In the genomic region with DNA sequence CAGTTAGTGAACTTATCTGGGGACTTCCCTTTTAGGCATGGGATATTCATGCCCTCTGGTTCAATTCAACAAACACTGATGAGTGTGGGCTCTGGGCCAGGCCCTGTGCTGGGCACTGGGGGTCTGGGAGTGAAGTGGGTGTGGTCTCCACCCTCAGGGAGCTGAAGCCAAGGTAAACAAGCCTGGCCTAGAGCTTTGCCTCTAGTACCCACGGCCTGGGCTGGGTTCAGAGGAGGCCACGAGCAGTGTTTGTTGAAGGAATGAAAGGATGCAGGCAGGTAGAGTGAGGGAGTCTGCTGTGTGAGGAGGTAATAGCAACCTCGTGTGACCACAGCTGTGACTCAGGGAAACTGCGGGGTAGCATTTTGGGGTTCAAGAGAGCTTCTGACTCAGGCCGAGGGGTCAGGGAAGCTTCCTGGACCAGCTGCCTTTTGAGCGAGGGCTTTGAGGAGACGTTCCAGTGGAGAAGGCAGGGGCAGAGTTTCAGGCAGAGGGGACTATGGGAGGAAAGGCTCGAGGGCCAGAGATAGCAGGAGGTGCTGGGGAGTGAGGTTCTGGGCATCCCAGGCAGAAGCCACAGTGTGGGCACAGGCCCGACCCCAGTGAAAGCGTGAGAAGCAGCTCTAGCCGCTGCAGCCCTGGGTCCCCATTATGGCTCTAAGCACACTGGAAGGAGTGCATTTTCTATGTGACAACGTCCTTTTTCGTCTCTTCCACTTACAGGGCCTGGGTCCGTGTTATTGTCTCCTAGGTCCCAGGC, we compare ENCODE assay signal across 20 cellular contexts. TPM values are rescaled to one million over a fixed set of nuclear protein-coding genes. Genes with fewer than 3 reads are reported as not detected.
A peak's percentile ranks its signal among the peaks of the same experiment; 100 is the strongest.
DNase-seq lines count a peak whose midpoint lies in the region; ATAC-seq, FAIRE-seq and TF ChIP-seq lines count a peak whose summit lies in the region.
"Had no signal": no experiment of that assay in that cellular context is flagged by ENCODE, and none has a peak within 500 bp of the region (broad histone marks: within the 10 kb centered on the region; RNA-seq: fewer than 3 reads in every experiment).

No MANE protein-coding gene starts in this region.

- peaks cover 12 to 56% of the 10 kb centered on the region in 2 experiments for H3K27me3 ChIP-seq in HepG2 (ENCODE audit: control insufficient read depth in 1 of 2, insufficient read depth in 2 of 2, low read length in 2 of 2)
- no peaks in the 10 kb centered on the region for H3K27me3 ChIP-seq in right lobe of liver
- H3K27me3 ChIP-seq in RWPE2 (ENCODE audit: insufficient read depth, poor library complexity, severe bottlenecking): no peaks in the 10 kb centered on the region
- no peaks in the 10 kb centered on the region for H3K27me3 ChIP-seq in neuronal stem cell (ENCODE audit: control insufficient read depth in 3 of 3, insufficient read depth in 3 of 3, low read depth in 1 of 3, low read length in 3 of 3)
- no peaks in the 10 kb centered on the region for H3K27me3 ChIP-seq in CD8-positive, alpha-beta T cell (ENCODE audit: insufficient read depth, low read length)
- no peaks in the 10 kb centered on the region for H3K27me3 ChIP-seq in sigmoid colon

- intact Hi-C loops in HepG2 (cut with micrococcal nuclease; ENCODE audit: unreplicated experiment) (loop anchor here (10.0 kb wide), 1 partner anchor 130 kb away; the partner anchor contains the start of gene PDRG1), right lobe of liver (cut with DNase I) (loop anchor here in 1 of 2 donors (5.0 kb wide), 1 partner anchor 203 kb away; no protein-coding TSS in a partner anchor), sigmoid colon (cut with DNase I) (loop anchor here (5.0 kb wide), 1 partner anchor 268 kb away; no protein-coding TSS in a partner anchor)
- intact Hi-C loops in CD8-positive, alpha-beta T cell (cut with DNase I, micrococcal nuclease): loop anchor here in 1 of 2 experiments (5.0 to 10.0 kb wide), 3 partner anchors 383 to 950 kb away; partner anchors contain the start of genes PLAGL2 and POFUT1

- H2BK15ac ChIP-seq in neuronal stem cell (ENCODE audit: low read length): peak overlapping the region; percentile 60

- H3K9ac ChIP-seq in HepG2 (ENCODE audit: insufficient read depth, low read depth, low read length) (no peak overlapping the region), neuronal stem cell (ENCODE audit: low read depth, low read length, poor library complexity) (no peak overlapping the region)

- 16% methylated on average over 14 of the region's 14 CpGs for WGBS in HepG2 (ENCODE audit: low lambda C conversion rate)
- WGBS in right lobe of liver (ENCODE audit: insufficient coverage, low coverage, low lambda C conversion rate, missing lambda C conversion rate): 20% methylated on average over 3 of the region's 14 CpGs
- WGBS in neuronal stem cell (ENCODE audit: extremely low coverage in 2 of 2, insufficient read length in 2 of 2, insufficient replicate concordance in 1 of 2), 2 donors: no CpG with 5 or more reads among the region's 14 CpGs
- 67 to 79% methylated on average over 14 of the region's 14 CpGs for WGBS in sigmoid colon, 2 donors

- peak overlapping the region; percentile 24 for H2BK12ac ChIP-seq in neuronal stem cell (ENCODE audit: low read length)

- no peaks in the 10 kb centered on the region for H3K79me1 ChIP-seq in neuronal stem cell (ENCODE audit: low read depth, low read length)

- H4K91ac ChIP-seq in neuronal stem cell (ENCODE audit: low read depth, low read length, poor library complexity): no peak overlapping the region

- H2AFZ ChIP-seq in HepG2 (ENCODE audit: low read length): no peak overlapping the region
- peak overlapping the region; percentile 85 for H2AFZ ChIP-seq in neuronal stem cell (ENCODE audit: low read length)

- H3K4me3 ChIP-seq in HepG2 (replicated peaks in 1 of 3; ENCODE audit: insufficient read depth in 1 of 3, low read depth in 2 of 3, low read length in 3 of 3) (no peak overlapping the region), right lobe of liver (no peak overlapping the region), RWPE2 (ENCODE audit: severe bottlenecking) (no peak overlapping the region), neuronal stem cell (ENCODE audit: low read length in 2 of 2) (no peak overlapping the region), sigmoid colon (no peak overlapping the region)
- no peak overlapping the region for H3K4me3 ChIP-seq in CD8-positive, alpha-beta T cell (ENCODE audit: low read depth, low read length)

- H3K9me3 Mint-ChIP-seq in CD8-positive, alpha-beta T cell: no peaks in the 10 kb centered on the region
- H3K9me3 Mint-ChIP-seq in activated CD4-positive, alpha-beta T cell treated with anti-CD3 and anti-CD28 coated beads, Interleukin-2, amount 10 ng/mL, durations not matched to agents 7 days and 5 days: no peaks in the 10 kb centered on the region
- H3K9me3 Mint-ChIP-seq: HFFc6 had no signal

- H4K20me1 ChIP-seq in HepG2 (ENCODE audit: insufficient read depth, low read length): no peaks in the 10 kb centered on the region

- H3K4me1 ChIP-seq in HepG2 (ENCODE audit: insufficient read depth, low read length) (0 out of 2 replicates have a peak, but pooled peaks cover 7% of the 10 kb centered on the region), right lobe of liver (peaks cover 0 to 3% (median 0%) of the 10 kb centered on the region in 4 donors), RWPE2 (ENCODE audit: insufficient read depth, poor library complexity, severe bottlenecking) (no peaks in the 10 kb centered on the region), neuronal stem cell (ENCODE audit: control insufficient read depth in 2 of 2, insufficient read depth in 1 of 2, low read depth in 1 of 2, low read length in 2 of 2) (peaks cover 7 to 13% of the 10 kb centered on the region in 2 donors), sigmoid colon (peaks cover 0 to 13% (median 9%) of the 10 kb centered on the region in 4 donors)
- H3K4me1 ChIP-seq in CD8-positive, alpha-beta T cell (ENCODE audit: insufficient read depth, low read length): peaks cover 6% of the 10 kb centered on the region

- H3K27me3 Mint-ChIP-seq in CD8-positive, alpha-beta T cell (ENCODE audit: low read depth): no peaks in the 10 kb centered on the region
- H3K27me3 Mint-ChIP-seq in activated CD4-positive, alpha-beta T cell treated with anti-CD3 and anti-CD28 coated beads, Interleukin-2, amount 10 ng/mL, durations not matched to agents 7 days and 5 days: no peaks in the 10 kb centered on the region

- TF ChIP-seq POLR2A in HepG2 (IDR thresholded peaks at IDR 0.05; ENCODE audit: insufficient read depth in 1 of 2, low read depth in 2 of 2, low read length in 2 of 2): no peak
- no peak for TF ChIP-seq POLR2A in right lobe of liver (IDR thresholded peaks at IDR 0.05)
- no peak for TF ChIP-seq POLR2A in sigmoid colon (IDR thresholded peaks at IDR 0.05)

- H3K27ac ChIP-seq in HepG2 (ENCODE audit: extremely low read length, insufficient read depth, low read length): no peak overlapping the region
- H3K27ac ChIP-seq in right lobe of liver: no peak overlapping the region
- no peak overlapping the region for H3K27ac ChIP-seq in RWPE2 (ENCODE audit: poor library complexity, severe bottlenecking)
- no peak overlapping the region for H3K27ac ChIP-seq in neuronal stem cell (replicated peaks; ENCODE audit: low read length)
- no peak overlapping the region for H3K27ac ChIP-seq in CD8-positive, alpha-beta T cell (ENCODE audit: low read depth, low read length)
- no peak overlapping the region for H3K27ac ChIP-seq in sigmoid colon
- H3K27ac ChIP-seq: HL-60, RWPE1 had no signal

- H3K14ac ChIP-seq in neuronal stem cell (ENCODE audit: low read length): no peak overlapping the region

- no peak for TF ChIP-seq CTCF in HepG2 (CRISPR knock-in tag; IDR thresholded peaks at IDR 0.05)
- no peak for TF ChIP-seq CTCF in right lobe of liver (IDR thresholded peaks at IDR 0.05)
- TF ChIP-seq CTCF in RWPE2 (IDR thresholded peaks at IDR 0.05; ENCODE audit: poor library complexity, severe bottlenecking): no peak
- TF ChIP-seq CTCF in CD8-positive, alpha-beta T cell (IDR thresholded peaks at IDR 0.05): no peak
- TF ChIP-seq CTCF in sigmoid colon (IDR thresholded peaks at IDR 0.05): no peak

- H3K23ac ChIP-seq in neuronal stem cell (ENCODE audit: low read depth, low read length, poor library complexity): no peak overlapping the region

- H2BK5ac ChIP-seq in neuronal stem cell (ENCODE audit: low read length): no peak overlapping the region

- H3K18ac ChIP-seq in neuronal stem cell (ENCODE audit: low read length): peak overlapping the region; percentile 15

- no peaks in the 10 kb centered on the region for H3K36me3 ChIP-seq in HepG2 (replicated peaks in 1 of 2; ENCODE audit: control insufficient read depth in 1 of 2, insufficient read depth in 2 of 2, low read length in 2 of 2)
- no peaks in the 10 kb centered on the region for H3K36me3 ChIP-seq in right lobe of liver
- H3K36me3 ChIP-seq in RWPE2 (ENCODE audit: low read depth): no peaks in the 10 kb centered on the region
- no peaks in the 10 kb centered on the region for H3K36me3 ChIP-seq in neuronal stem cell (replicated peaks in 1 of 2; ENCODE audit: control insufficient read depth in 2 of 2, insufficient read depth in 2 of 2, low read length in 2 of 2)
- no peaks in the 10 kb centered on the region for H3K36me3 ChIP-seq in CD8-positive, alpha-beta T cell (ENCODE audit: insufficient read depth, low read length)
- no peaks in the 10 kb centered on the region for H3K36me3 ChIP-seq in sigmoid colon

- no peaks in the 10 kb centered on the region for H3K79me2 ChIP-seq in HepG2 (ENCODE audit: insufficient read depth, low read length)

- POLR2A ChIA-PET in HepG2 (lab: Yijun Ruan, JAX): interaction anchor here (1.2 kb wide), 1 partner anchor 127 kb away, joined by 3 read pairs; the partner anchor contains the start of gene PDRG1
- POLR2A ChIA-PET in CD8-positive, alpha-beta T cell (lab: Charles Lee): no interaction called here
- POLR2A ChIA-PET in activated CD4-positive, alpha-beta T cell treated with anti-CD3 and anti-CD28 coated beads, Interleukin-2, amount 10 ng/mL, durations not matched to agents 7 days and 5 days (lab: Charles Lee): no interaction called here

- BruUV-seq in HepG2 (replicated peaks; lab: Mats Ljungman, UMichigan): no TSS peak

- peaks cover 6% of the 10 kb centered on the region for H3K4me1 Mint-ChIP-seq in CD8-positive, alpha-beta T cell (ENCODE audit: low read depth)
- H3K4me1 Mint-ChIP-seq in activated CD4-positive, alpha-beta T cell treated with anti-CD3 and anti-CD28 coated beads, Interleukin-2, amount 10 ng/mL, durations not matched to agents 7 days and 5 days: peaks cover 2% of the 10 kb centered on the region

- H3K4me2 ChIP-seq in HepG2 (ENCODE audit: low read depth, low read length) (no peak overlapping the region), neuronal stem cell (ENCODE audit: insufficient read depth, low read length, poor library complexity, severe bottlenecking) (no peak overlapping the region)

- H3K4me3 Mint-ChIP-seq in CD8-positive, alpha-beta T cell: no peak overlapping the region
- no peak overlapping the region for H3K4me3 Mint-ChIP-seq in activated CD4-positive, alpha-beta T cell treated with anti-CD3 and anti-CD28 coated beads, Interleukin-2, amount 10 ng/mL, durations not matched to agents 7 days and 5 days
- H3K4me3 Mint-ChIP-seq: HFFc6 had no signal

- H3K27ac Mint-ChIP-seq in CD8-positive, alpha-beta T cell: no peak overlapping the region
- H3K27ac Mint-ChIP-seq in activated CD4-positive, alpha-beta T cell treated with anti-CD3 and anti-CD28 coated beads, Interleukin-2, amount 10 ng/mL, durations not matched to agents 7 days and 5 days: no peak overlapping the region

- CTCF ChIA-PET in HepG2 (lab: Yijun Ruan, JAX; ENCODE audit: low intra/inter-chr PET ratio, low total read pairs): interaction anchor here (4.8 kb wide), 1 partner anchor 21 kb away, joined by 70 read pairs; the partner anchor contains the start of gene FOXS1
- CTCF ChIA-PET in CD8-positive, alpha-beta T cell (lab: Charles Lee): interaction anchor here (0.7 to 5.1 kb wide), 3 partner anchors 22 to 267 kb away, joined by 3 to 79 read pairs (median 9); no protein-coding TSS in a partner anchor
- CTCF ChIA-PET in activated CD4-positive, alpha-beta T cell treated with anti-CD3 and anti-CD28 coated beads, Interleukin-2, amount 10 ng/mL, durations not matched to agents 7 days and 5 days (lab: Charles Lee): interaction anchor here (0.8 to 3.5 kb wide), 4 partner anchors 8 to 22 kb away, joined by 3 to 18 read pairs (median 4); no protein-coding TSS in a partner anchor

- in situ Hi-C loops in HepG2 (cut with HindIII; ENCODE audit: extremely low pct_ligation_motif_present, low pct_unique_long_range_greater_than_20kb): loop anchor here (5.0 to 10.0 kb wide), 2 partner anchors 208 to 270 kb away; no protein-coding TSS in a partner anchor

- no peak overlapping the region for H3K4ac ChIP-seq in neuronal stem cell (ENCODE audit: low read length)

- TF ChIP-seq RAD21 in HepG2 (CRISPR knock-in tag; IDR thresholded peaks at IDR 0.05): no peak

- TF ChIP-seq EP300 in HepG2 (IDR thresholded peaks at IDR 0.05; ENCODE audit: low read depth in 2 of 2, low read length in 2 of 2) (no peak), HepG2 (CRISPR knock-in tag; IDR thresholded peaks at IDR 0.05; ENCODE audit: borderline replicate concordance) (no peak), sigmoid colon (IDR thresholded peaks at IDR 0.05) (no peak)

- H2BK120ac ChIP-seq in neuronal stem cell (ENCODE audit: low read depth, low read length): no peak overlapping the region

- no peaks in the 10 kb centered on the region for H3K36me3 Mint-ChIP-seq in CD8-positive, alpha-beta T cell
- no peaks in the 10 kb centered on the region for H3K36me3 Mint-ChIP-seq in activated CD4-positive, alpha-beta T cell treated with anti-CD3 and anti-CD28 coated beads, Interleukin-2, amount 10 ng/mL, durations not matched to agents 7 days and 5 days (ENCODE audit: low read depth)

- DNase-seq in HepG2 (ENCODE audit: low spot score) (no peak), right lobe of liver (no peak), RWPE2 (ENCODE audit: low spot score) (peak; percentile 67), neuronal stem cell (ENCODE audit: low spot score) (no peak), sigmoid colon (no peak)
- no peak for DNase-seq in CD8-positive, alpha-beta T cell
- DNase-seq in activated CD4-positive, alpha-beta T cell treated with anti-CD3 and anti-CD28 coated beads, Interleukin-2, amount 10 ng/mL, durations not matched to agents 7 days and 5 days: no peak
- no peak for DNase-seq in activated T-cell treated with anti-CD3 and anti-CD28 coated beads, Interleukin-2, amount 50 U/mL, for 1 hour
- DNase-seq: DMS79 treated with DMSO at 0.1 percent for 48 hours, GOT3, HFFc6, NCI-H1048, NCI-H1694, NCI-H774 had no signal

- peak; percentile 5; the same call in 1 of the 3 replicates for ATAC-seq in HepG2
- ATAC-seq in right lobe of liver: no peak
- no peak for ATAC-seq in RWPE2 (ENCODE audit: low read depth)
- no peak for ATAC-seq in CD8-positive, alpha-beta T cell

- H3K9me3 ChIP-seq in HepG2 (ENCODE audit: low read length) (no peaks in the 10 kb centered on the region), right lobe of liver (no peaks in the 10 kb centered on the region), RWPE2 (ENCODE audit: severe bottlenecking) (no peaks in the 10 kb centered on the region), neuronal stem cell (replicated peaks in 1 of 2; ENCODE audit: control insufficient read depth in 2 of 2, insufficient read depth in 1 of 2, low read depth in 1 of 2, low read length in 2 of 2) (no peaks in the 10 kb centered on the region), sigmoid colon (no peaks in the 10 kb centered on the region)
- H3K9me3 ChIP-seq in CD8-positive, alpha-beta T cell (ENCODE audit: low read length): no peaks in the 10 kb centered on the region

- no peak overlapping the region for H4K8ac ChIP-seq in neuronal stem cell (ENCODE audit: low read depth, low read length)

- FAIRE-seq in HepG2 (lab: Jason Lieb, UNC): no peak
- FAIRE-seq: G401.6, GM12891 had no signal

- peak overlapping the region; percentile 61 for H2AK5ac ChIP-seq in neuronal stem cell (ENCODE audit: low read depth, low read length)

RNA-seq across cellular contexts. Expression of gene MYLK2, which starts 5.6 kb away (rescaled TPM):
- total RNA-seq in HepG2 (2016; rRNA removed; fragmentation: Illumina TruSeq; extraction: Trizol): 0.27 TPM in 1 of 2 replicates, not detected in the other
- total RNA-seq in HepG2 (2016; cell fraction: cytosol; rRNA removed; fragmentation: Illumina TruSeq; extraction: Trizol; ENCODE audit: low read depth): 0.09 and 0.10 TPM in 2 replicates
- total RNA-seq in HepG2 (2016; cell fraction: insoluble cytoplasmic fraction; rRNA removed; fragmentation: Illumina TruSeq; extraction: Trizol): 0.17 TPM in 1 of 2 replicates, not detected in the other
- total RNA-seq in HepG2 (2016; cell fraction: membrane; rRNA removed; fragmentation: Illumina TruSeq; extraction: Trizol): 0.06 and 0.10 TPM in 2 replicates
- 0.50 TPM in 1 of 2 replicates, not detected in the other for total RNA-seq in HepG2 (2016; cell fraction: nucleus; rRNA removed; fragmentation: Illumina TruSeq; extraction: Trizol)
- polyA plus RNA-seq in HepG2 (2011; rRNA removed): 0.04 TPM in 1 of 2 replicates, not detected in the other
- 0.03 TPM in 1 of 2 replicates, not detected in the other for polyA plus RNA-seq in HepG2 (2011; cell fraction: cytosol; rRNA removed)
- polyA plus RNA-seq in HepG2 (2011; cell fraction: nucleus; rRNA removed): 0.05 and 0.32 TPM in 2 replicates
- polyA plus RNA-seq in HepG2 (2012): not detected in 2 replicates
- polyA plus RNA-seq in HepG2 (2016; cell fraction: cytosol; fragmentation: Illumina TruSeq; extraction: Trizol; ENCODE audit: low read depth): 0.10 TPM in 1 of 2 replicates, not detected in the other
- 0.21 TPM in 1 of 2 replicates, not detected in the other for polyA plus RNA-seq in HepG2 (2016; cell fraction: insoluble cytoplasmic fraction; fragmentation: Illumina TruSeq; extraction: Trizol; ENCODE audit: low read depth)
- 0.22 TPM in 1 of 2 replicates, not detected in the other for polyA plus RNA-seq in HepG2 (2016; cell fraction: membrane; fragmentation: Illumina TruSeq; extraction: Trizol; ENCODE audit: low read depth)
- 0.52 and 0.59 TPM in 2 replicates for polyA plus RNA-seq in HepG2 (2016; cell fraction: nucleus; fragmentation: Illumina TruSeq; extraction: Trizol; ENCODE audit: insufficient read depth, low read depth)
- 0.18 and 0.28 TPM in 2 replicates for polyA minus RNA-seq in HepG2 (2011; rRNA and poly(A)+ RNA removed; ENCODE audit: low replicate concordance)
- polyA minus RNA-seq in HepG2 (2011; cell fraction: cytosol; rRNA and poly(A)+ RNA removed): not detected in 2 replicates
- 0.25 and 0.39 TPM in 2 replicates for polyA minus RNA-seq in HepG2 (2011; cell fraction: nucleus; rRNA and poly(A)+ RNA removed)
- not detected for total RNA-seq in right lobe of liver
- 0.54 TPM for polyA plus RNA-seq in neuronal stem cell (2013, experiment 1 of 2)
- 0.48 TPM for polyA plus RNA-seq in neuronal stem cell (2013, experiment 2 of 2)
- total RNA-seq in CD8-positive, alpha-beta T cell: not detected
- total RNA-seq in activated CD4-positive, alpha-beta T cell treated with anti-CD3 and anti-CD28 coated beads, Interleukin-2, amount 10 ng/mL, durations not matched to agents 7 days and 5 days: under 1 TPM; 0.52 to 0.87 TPM
- under 1 TPM in 2 of 4 donors, not detected in 2; 0.16 to 0.81 TPM for total RNA-seq in sigmoid colon
- polyA plus RNA-seq in sigmoid colon: under 1 TPM in 1 of 3 donors, not detected in 2; 0.39 TPM

RNA-seq across cellular contexts. Expression of gene FOXS1, which starts 20.7 kb away (rescaled TPM):
- total RNA-seq in HepG2 (2016; rRNA removed; fragmentation: Illumina TruSeq; extraction: Trizol) (not detected in 2 replicates), right lobe of liver (under 1 TPM in 2 of 6 experiments, not detected in 4; 0.15 to 0.31 TPM), sigmoid colon (not detected)
- not detected in 2 replicates for total RNA-seq in HepG2 (2016; cell fraction: cytosol; rRNA removed; fragmentation: Illumina TruSeq; extraction: Trizol; ENCODE audit: low read depth)
- not detected in 2 replicates for total RNA-seq in HepG2 (2016; cell fraction: insoluble cytoplasmic fraction; rRNA removed; fragmentation: Illumina TruSeq; extraction: Trizol)
- total RNA-seq in HepG2 (2016; cell fraction: membrane; rRNA removed; fragmentation: Illumina TruSeq; extraction: Trizol): not detected in 2 replicates
- not detected in 2 replicates for total RNA-seq in HepG2 (2016; cell fraction: nucleus; rRNA removed; fragmentation: Illumina TruSeq; extraction: Trizol)
- polyA plus RNA-seq in HepG2 (2011; rRNA removed) (not detected in 2 replicates), sigmoid colon (under 1 TPM in 2 of 3 donors, not detected in 1; 0.60 to 0.66 TPM)
- not detected in 2 replicates for polyA plus RNA-seq in HepG2 (2011; cell fraction: cytosol; rRNA removed)
- not detected in 2 replicates for polyA plus RNA-seq in HepG2 (2011; cell fraction: nucleus; rRNA removed)
- not detected in 2 replicates for polyA plus RNA-seq in HepG2 (2012)
- polyA plus RNA-seq in HepG2 (2016; cell fraction: cytosol; fragmentation: Illumina TruSeq; extraction: Trizol; ENCODE audit: low read depth): not detected in 2 replicates
- not detected in 2 replicates for polyA plus RNA-seq in HepG2 (2016; cell fraction: insoluble cytoplasmic fraction; fragmentation: Illumina TruSeq; extraction: Trizol; ENCODE audit: low read depth)
- not detected in 2 replicates for polyA plus RNA-seq in HepG2 (2016; cell fraction: membrane; fragmentation: Illumina TruSeq; extraction: Trizol; ENCODE audit: low read depth)
- not detected in 2 replicates for polyA plus RNA-seq in HepG2 (2016; cell fraction: nucleus; fragmentation: Illumina TruSeq; extraction: Trizol; ENCODE audit: insufficient read depth, low read depth)
- polyA minus RNA-seq in HepG2 (2011; rRNA and poly(A)+ RNA removed; ENCODE audit: low replicate concordance): not detected in 2 replicates
- not detected in 2 replicates for polyA minus RNA-seq in HepG2 (2011; cell fraction: cytosol; rRNA and poly(A)+ RNA removed)
- polyA minus RNA-seq in HepG2 (2011; cell fraction: nucleus; rRNA and poly(A)+ RNA removed): not detected in 2 replicates
- polyA plus RNA-seq in neuronal stem cell (2013, experiment 1 of 2): 1.1 TPM
- polyA plus RNA-seq in neuronal stem cell (2013, experiment 2 of 2): 0.84 TPM
- not detected for total RNA-seq in CD8-positive, alpha-beta T cell
- total RNA-seq in activated CD4-positive, alpha-beta T cell treated with anti-CD3 and anti-CD28 coated beads, Interleukin-2, amount 10 ng/mL, durations not matched to agents 7 days and 5 days: not detected
- total RNA-seq: A172, HFFc6 had no signal

RNA-seq across cellular contexts. Expression of gene DUSP15, which starts 45.6 kb away (rescaled TPM):
- total RNA-seq in HepG2 (2016; rRNA removed; fragmentation: Illumina TruSeq; extraction: Trizol) (0.18 and 0.93 TPM in 2 replicates), right lobe of liver (1 to 10 TPM in 1 of 6 experiments, under 1 TPM in 2, not detected in 3; 0.22 to 1.1 (median 0.42) TPM), sigmoid colon (1 to 10 TPM in 3 of 4 donors, not detected in 1; 1.7 to 2.6 (median 2.0) TPM)
- 1.1 TPM in 2 replicates for total RNA-seq in HepG2 (2016; cell fraction: cytosol; rRNA removed; fragmentation: Illumina TruSeq; extraction: Trizol; ENCODE audit: low read depth)
- 0.37 and 0.69 TPM in 2 replicates for total RNA-seq in HepG2 (2016; cell fraction: insoluble cytoplasmic fraction; rRNA removed; fragmentation: Illumina TruSeq; extraction: Trizol)
- 0.93 and 1.2 TPM in 2 replicates for total RNA-seq in HepG2 (2016; cell fraction: membrane; rRNA removed; fragmentation: Illumina TruSeq; extraction: Trizol)
- 0.43 and 1.6 TPM in 2 replicates for total RNA-seq in HepG2 (2016; cell fraction: nucleus; rRNA removed; fragmentation: Illumina TruSeq; extraction: Trizol)
- polyA plus RNA-seq in HepG2 (2011; rRNA removed) (0.17 and 0.46 TPM in 2 replicates), sigmoid colon (1 to 10 TPM in 1 of 3 donors, under 1 TPM in 1, not detected in 1; 0.60 to 1.2 TPM)
- 0.60 and 0.79 TPM in 2 replicates for polyA plus RNA-seq in HepG2 (2011; cell fraction: cytosol; rRNA removed)
- 0.95 and 1.2 TPM in 2 replicates for polyA plus RNA-seq in HepG2 (2011; cell fraction: nucleus; rRNA removed)
- 0.50 and 0.83 TPM in 2 replicates for polyA plus RNA-seq in HepG2 (2012)
- polyA plus RNA-seq in HepG2 (2016; cell fraction: cytosol; fragmentation: Illumina TruSeq; extraction: Trizol; ENCODE audit: low read depth): 0.60 and 1.1 TPM in 2 replicates
- polyA plus RNA-seq in HepG2 (2016; cell fraction: insoluble cytoplasmic fraction; fragmentation: Illumina TruSeq; extraction: Trizol; ENCODE audit: low read depth): 0.47 and 1.2 TPM in 2 replicates
- 0.72 and 1.1 TPM in 2 replicates for polyA plus RNA-seq in HepG2 (2016; cell fraction: membrane; fragmentation: Illumina TruSeq; extraction: Trizol; ENCODE audit: low read depth)
- 0.88 and 1.7 TPM in 2 replicates for polyA plus RNA-seq in HepG2 (2016; cell fraction: nucleus; fragmentation: Illumina TruSeq; extraction: Trizol; ENCODE audit: insufficient read depth, low read depth)
- polyA minus RNA-seq in HepG2 (2011; rRNA and poly(A)+ RNA removed; ENCODE audit: low replicate concordance): 0.56 TPM in 1 of 2 replicates, not detected in the other
- polyA minus RNA-seq in HepG2 (2011; cell fraction: cytosol; rRNA and poly(A)+ RNA removed): not detected in 2 replicates
- 0.87 TPM in 1 of 2 replicates, not detected in the other for polyA minus RNA-seq in HepG2 (2011; cell fraction: nucleus; rRNA and poly(A)+ RNA removed)
- 2.1 TPM for polyA plus RNA-seq in neuronal stem cell (2013, experiment 1 of 2)
- 2.1 TPM for polyA plus RNA-seq in neuronal stem cell (2013, experiment 2 of 2)
- total RNA-seq in CD8-positive, alpha-beta T cell: not detected
- not detected for total RNA-seq in activated CD4-positive, alpha-beta T cell treated with anti-CD3 and anti-CD28 coated beads, Interleukin-2, amount 10 ng/mL, durations not matched to agents 7 days and 5 days
- total RNA-seq: HFFc6 had no signal

RNA-seq across cellular contexts. Expression of gene TTLL9, which starts 45.7 kb away (rescaled TPM):
- total RNA-seq in HepG2 (2016; rRNA removed; fragmentation: Illumina TruSeq; extraction: Trizol) (not detected in 2 replicates), right lobe of liver (not detected), sigmoid colon (1 to 10 TPM in 1 of 4 donors, not detected in 3; 1.1 TPM)
- total RNA-seq in HepG2 (2016; cell fraction: cytosol; rRNA removed; fragmentation: Illumina TruSeq; extraction: Trizol; ENCODE audit: low read depth): not detected in 2 replicates
- total RNA-seq in HepG2 (2016; cell fraction: insoluble cytoplasmic fraction; rRNA removed; fragmentation: Illumina TruSeq; extraction: Trizol): not detected in 2 replicates
- not detected in 2 replicates for total RNA-seq in HepG2 (2016; cell fraction: membrane; rRNA removed; fragmentation: Illumina TruSeq; extraction: Trizol)
- total RNA-seq in HepG2 (2016; cell fraction: nucleus; rRNA removed; fragmentation: Illumina TruSeq; extraction: Trizol): not detected in 2 replicates
- polyA plus RNA-seq in HepG2 (2011; rRNA removed) (0.05 TPM in 1 of 2 replicates, not detected in the other), sigmoid colon (under 1 TPM in 1 of 3 donors, not detected in 2; 0.15 TPM)
- not detected in 2 replicates for polyA plus RNA-seq in HepG2 (2011; cell fraction: cytosol; rRNA removed)
- polyA plus RNA-seq in HepG2 (2011; cell fraction: nucleus; rRNA removed): 0.14 TPM in 1 of 2 replicates, not detected in the other
- polyA plus RNA-seq in HepG2 (2012): not detected in 2 replicates
- not detected in 2 replicates for polyA plus RNA-seq in HepG2 (2016; cell fraction: cytosol; fragmentation: Illumina TruSeq; extraction: Trizol; ENCODE audit: low read depth)
- not detected in 2 replicates for polyA plus RNA-seq in HepG2 (2016; cell fraction: insoluble cytoplasmic fraction; fragmentation: Illumina TruSeq; extraction: Trizol; ENCODE audit: low read depth)
- polyA plus RNA-seq in HepG2 (2016; cell fraction: membrane; fragmentation: Illumina TruSeq; extraction: Trizol; ENCODE audit: low read depth): not detected in 2 replicates
- polyA plus RNA-seq in HepG2 (2016; cell fraction: nucleus; fragmentation: Illumina TruSeq; extraction: Trizol; ENCODE audit: insufficient read depth, low read depth): not detected in 2 replicates
- not detected in 2 replicates for polyA minus RNA-seq in HepG2 (2011; rRNA and poly(A)+ RNA removed; ENCODE audit: low replicate concordance)
- not detected in 2 replicates for polyA minus RNA-seq in HepG2 (2011; cell fraction: cytosol; rRNA and poly(A)+ RNA removed)
- not detected in 2 replicates for polyA minus RNA-seq in HepG2 (2011; cell fraction: nucleus; rRNA and poly(A)+ RNA removed)
- polyA plus RNA-seq in neuronal stem cell (2013, experiment 1 of 2): 0.38 TPM
- 0.48 TPM for polyA plus RNA-seq in neuronal stem cell (2013, experiment 2 of 2)
- not detected for total RNA-seq in CD8-positive, alpha-beta T cell
- not detected for total RNA-seq in activated CD4-positive, alpha-beta T cell treated with anti-CD3 and anti-CD28 coated beads, Interleukin-2, amount 10 ng/mL, durations not matched to agents 7 days and 5 days
- total RNA-seq: HFFc6, M059J had no signal
